In genomic region chr7:94698275-94698674, GRCh38 we compare ENCODE assay signal across 1 cellular context.
A peak's percentile ranks its signal among the peaks of the same experiment; 100 is the strongest.
TF ChIP-seq lines count a peak whose summit lies in the region.

No MANE protein-coding gene starts in this region.

TF ChIP-seq in HepG2, 621 proteins besides CTCF, POLR2A, EP300 and RAD21 (continued from another document and continues in another):
- TF ChIP-seq ZNF414 (CRISPR knock-in tag; IDR thresholded peaks at IDR 0.05) (no peak), IRF2 (CRISPR knock-in tag; IDR thresholded peaks at IDR 0.05) (0 out of 2 replicates have a peak, but pooled peaks have one; percentile 30), PHF5A (CRISPR knock-in tag; IDR thresholded peaks at IDR 0.05; ENCODE audit: low read depth, unreplicated experiment) (no peak), ZNF816 (CRISPR knock-in tag; IDR thresholded peaks at IDR 0.05; ENCODE audit: borderline replicate concordance) (no peak), TCF7 (IDR thresholded peaks at IDR 0.05; ENCODE audit: low read depth) (0 out of 2 replicates have a peak, but pooled peaks have one; percentile 13), HOMEZ (CRISPR knock-in tag; IDR thresholded peaks at IDR 0.05; ENCODE audit: low read depth) (peak; percentile 88), JUNB (CRISPR knock-in tag; IDR thresholded peaks at IDR 0.05; ENCODE audit: borderline replicate concordance) (peak; percentile 51; the same call in 1 of the 2 replicates), FOXP1 (IDR thresholded peaks at IDR 0.05) (no peak), FOXP1 (CRISPR knock-in tag; IDR thresholded peaks at IDR 0.05) (peak; percentile 57; the same call in 1 of the 2 replicates), RBFOX2 (IDR thresholded peaks at IDR 0.05; ENCODE audit: low read depth, low read length) (no peak), SUZ12 (IDR thresholded peaks at IDR 0.05; ENCODE audit: low read depth, low read length) (no peak), ARID5B (CRISPR knock-in tag; IDR thresholded peaks at IDR 0.05) (peak; percentile 90), PLRG1 (conservative IDR thresholded peaks at IDR 0.05) (no peak), ZGPAT (CRISPR knock-in tag; IDR thresholded peaks at IDR 0.05) (0 out of 2 replicates have a peak, but pooled peaks have one; percentile 25), ETV5 (CRISPR knock-in tag; IDR thresholded peaks at IDR 0.05; ENCODE audit: borderline replicate concordance) (peak; percentile 48; the same call in 1 of the 2 replicates), FOXA3 (CRISPR knock-in tag; IDR thresholded peaks at IDR 0.05) (peak; percentile 72), ZNF644 (CRISPR knock-in tag; IDR thresholded peaks at IDR 0.05; ENCODE audit: low read depth) (peak; percentile 61), ATF2 (CRISPR knock-in tag; IDR thresholded peaks at IDR 0.05) (peak; percentile 78; the same call in 1 of the 2 replicates), ZSCAN25 (CRISPR knock-in tag; IDR thresholded peaks at IDR 0.05) (no peak), ZBTB7A (CRISPR knock-in tag; IDR thresholded peaks at IDR 0.05) (no peak), ZNF124 (CRISPR knock-in tag; IDR thresholded peaks at IDR 0.05) (no peak), KAT8 (CRISPR knock-in tag; IDR thresholded peaks at IDR 0.05) (0 out of 2 replicates have a peak, but pooled peaks have one; percentile 33), ZC3H4 (CRISPR knock-in tag; IDR thresholded peaks at IDR 0.05; ENCODE audit: borderline replicate concordance) (no peak), REXO4 (CRISPR knock-in tag; IDR thresholded peaks at IDR 0.05; ENCODE audit: borderline replicate concordance) (no peak), PPARG (CRISPR knock-in tag; conservative IDR thresholded peaks at IDR 0.05) (0 out of 2 replicates have a peak, but pooled peaks have one; percentile 11), KLF9 (CRISPR knock-in tag; IDR thresholded peaks at IDR 0.05; ENCODE audit: low read depth) (no peak), FOSL1 (CRISPR knock-in tag; IDR thresholded peaks at IDR 0.05; ENCODE audit: borderline replicate concordance) (peak; percentile 88), ZBTB40 (IDR thresholded peaks at IDR 0.05) (no peak), ZBTB40 (CRISPR knock-in tag; IDR thresholded peaks at IDR 0.05) (no peak), CC2D1A (CRISPR knock-in tag; IDR thresholded peaks at IDR 0.05) (no peak), ZNF253 (CRISPR knock-in tag; IDR thresholded peaks at IDR 0.05; ENCODE audit: borderline replicate concordance) (no peak), ZNF512B (CRISPR knock-in tag; IDR thresholded peaks at IDR 0.05; ENCODE audit: borderline replicate concordance) (no peak), MEF2D (CRISPR knock-in tag; IDR thresholded peaks at IDR 0.05) (no peak)
- TF ChIP-seq, protein P1, sequence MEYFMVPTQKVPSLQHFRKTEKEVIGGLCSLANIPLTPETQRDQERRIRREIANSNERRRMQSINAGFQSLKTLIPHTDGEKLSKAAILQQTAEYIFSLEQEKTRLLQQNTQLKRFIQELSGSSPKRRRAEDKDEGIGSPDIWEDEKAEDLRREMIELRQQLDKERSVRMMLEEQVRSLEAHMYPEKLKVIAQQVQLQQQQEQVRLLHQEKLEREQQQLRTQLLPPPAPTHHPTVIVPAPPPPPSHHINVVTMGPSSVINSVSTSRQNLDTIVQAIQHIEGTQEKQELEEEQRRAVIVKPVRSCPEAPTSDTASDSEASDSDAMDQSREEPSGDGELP (IDR thresholded peaks at IDR 0.05; ENCODE audit: borderline replicate concordance, low read depth) = peak; percentile 92
